ENCODE assay signal across 8 cellular contexts in the genomic region with DNA sequence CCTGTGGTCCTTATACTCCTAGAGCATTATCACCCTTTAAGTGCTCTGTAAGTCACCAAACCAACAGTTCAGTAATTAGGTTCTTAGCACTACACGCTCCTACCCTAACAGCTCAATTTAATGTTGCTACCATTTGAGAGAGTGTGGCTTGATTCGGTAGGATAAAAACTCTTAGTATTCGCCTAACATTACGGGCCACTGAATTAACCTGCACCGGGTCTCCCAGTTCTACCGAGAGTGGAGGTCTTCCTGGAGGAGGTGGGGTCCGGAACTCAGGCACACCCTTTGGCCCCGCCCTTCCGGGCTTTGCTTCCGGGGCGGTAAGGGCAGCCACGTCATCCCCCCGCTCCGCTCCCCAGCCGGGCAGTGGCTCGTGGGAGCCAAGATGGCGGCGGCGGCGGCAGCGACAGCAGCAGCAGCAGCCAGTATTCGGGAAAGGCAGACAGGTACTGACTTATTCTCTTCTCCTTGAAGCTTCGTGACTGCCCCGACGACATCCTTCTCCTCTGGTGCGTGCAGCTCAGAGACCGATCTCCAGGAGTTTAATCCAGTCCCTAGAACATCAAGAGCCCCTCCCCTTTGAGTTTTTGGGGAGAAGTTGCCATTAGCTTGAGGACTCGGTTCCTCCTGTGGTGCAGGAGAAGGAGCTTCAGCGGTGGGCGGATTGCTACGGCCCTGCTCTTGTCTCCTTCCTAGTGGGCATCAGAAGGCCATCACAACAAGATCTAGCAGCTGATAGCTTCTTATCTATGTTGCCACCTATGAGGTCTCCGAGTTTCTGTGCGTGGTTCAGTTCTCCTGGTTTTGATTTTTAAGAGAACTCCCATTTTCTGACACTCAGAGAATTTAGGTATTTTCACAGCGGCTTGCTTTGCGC. TPM values are rescaled to one million over a fixed set of nuclear protein-coding genes. Genes with fewer than 3 reads are reported as not detected.
DNase-seq lines count a peak whose midpoint lies in the region; ATAC-seq, FAIRE-seq and TF ChIP-seq lines count a peak whose summit lies in the region.

A gene with protein sequence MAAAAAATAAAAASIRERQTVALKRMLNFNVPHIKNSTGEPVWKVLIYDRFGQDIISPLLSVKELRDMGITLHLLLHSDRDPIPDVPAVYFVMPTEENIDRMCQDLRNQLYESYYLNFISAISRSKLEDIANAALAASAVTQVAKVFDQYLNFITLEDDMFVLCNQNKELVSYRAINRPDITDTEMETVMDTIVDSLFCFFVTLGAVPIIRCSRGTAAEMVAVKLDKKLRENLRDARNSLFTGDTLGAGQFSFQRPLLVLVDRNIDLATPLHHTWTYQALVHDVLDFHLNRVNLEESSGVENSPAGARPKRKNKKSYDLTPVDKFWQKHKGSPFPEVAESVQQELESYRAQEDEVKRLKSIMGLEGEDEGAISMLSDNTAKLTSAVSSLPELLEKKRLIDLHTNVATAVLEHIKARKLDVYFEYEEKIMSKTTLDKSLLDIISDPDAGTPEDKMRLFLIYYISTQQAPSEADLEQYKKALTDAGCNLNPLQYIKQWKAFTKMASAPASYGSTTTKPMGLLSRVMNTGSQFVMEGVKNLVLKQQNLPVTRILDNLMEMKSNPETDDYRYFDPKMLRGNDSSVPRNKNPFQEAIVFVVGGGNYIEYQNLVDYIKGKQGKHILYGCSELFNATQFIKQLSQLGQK (plus strand): TSS at position 366 of the 877 bp plus-strand sequence. CDS start 20 bp downstream, at position 386.

- peak; percentile 99 for TF ChIP-seq POLR2A in HepG2 (IDR thresholded peaks at IDR 0.05; ENCODE audit: insufficient read depth in 1 of 2, low read depth in 2 of 2, low read length in 2 of 2)

- WGBS in HepG2 (ENCODE audit: low lambda C conversion rate) = 2% methylated on average over 35 of the region's 35 CpGs

- peak; percentile 85 for TF ChIP-seq RAD21 in HepG2 (CRISPR knock-in tag; IDR thresholded peaks at IDR 0.05)

- ATAC-seq in GM19372 (IDR thresholded peaks at IDR 0.05; ENCODE audit: low read depth, unreplicated experiment) (peak; percentile 93), HG03558 (IDR thresholded peaks at IDR 0.05; ENCODE audit: extremely low read depth, unreplicated experiment) (peak; percentile 78), HepG2 (peak; percentile 98)

- peaks cover 43% of the 10 kb centered on the region for H3K4me1 ChIP-seq in HepG2 (ENCODE audit: insufficient read depth, low read length)

- peak; percentile 13; the same call in 1 of the 2 replicates for TF ChIP-seq CTCF in HepG2 (CRISPR knock-in tag; IDR thresholded peaks at IDR 0.05)

- POLR2A ChIA-PET in HepG2 (lab: Yijun Ruan, JAX) = interaction anchor here (0.7 to 2.4 kb wide), 18 partner anchors 10 to 835 kb away, joined by 3 to 17 read pairs (median 4); a partner anchor contains a TSS

- H3K4me2 ChIP-seq in HepG2 (ENCODE audit: low read depth, low read length) = peak within 1 kb of the TSS; percentile 92

- peak within 1 kb of the TSS; percentile 97 for H3K9ac ChIP-seq in HepG2 (ENCODE audit: insufficient read depth, low read depth, low read length)

- DNase-seq in C1 segment of cervical spinal cord (lab: John Stamatoyannopoulos, UW) = peak; percentile 23 to 93 (median 88)
- peak; percentile 94 for DNase-seq in NCI-H774 (lab: John Stamatoyannopoulos, UW)
- DNase-seq in activated CD4-positive, alpha-beta T cell treated with anti-CD3 and anti-CD28 coated beads, Interleukin-2, amount 50 U/mL, for 48 hours = peak; percentile 93 to 94
- peak; percentile 69 to 89 for DNase-seq in dermis microvascular lymphatic vessel endothelial cell (ENCODE audit: low read depth in 2 of 2)
- peak; percentile 97 for DNase-seq in HepG2 (ENCODE audit: low spot score)
- peak; percentile 93 for DNase-seq in stimulated activated CD4-positive, alpha-beta T cell treated with anti-CD3 and anti-CD28 coated beads, Interleukin-4, amount 100 ng/mL, for 24 hours

- CTCF ChIA-PET in HepG2 (lab: Yijun Ruan, JAX; ENCODE audit: low intra/inter-chr PET ratio, low total read pairs) = no interaction called here

- intact Hi-C loops in HepG2 (cut with micrococcal nuclease; ENCODE audit: unreplicated experiment) = loop anchor here (1.0 to 5.0 kb wide), 3 partner anchors 63 to 1580 kb away; a partner anchor contains a TSS

- H3K27me3 ChIP-seq in HepG2 (ENCODE audit: control insufficient read depth in 1 of 2, insufficient read depth in 2 of 2, low read length in 2 of 2) = peaks cover 0 to 4% of the 10 kb centered on the region in 2 experiments; a peak in 2 of 5 replicates

- no peaks in the 10 kb centered on the region for H3K9me3 ChIP-seq in HepG2 (ENCODE audit: low read length)

- peak within 1 kb of the TSS; percentile 92 to 96 (median 94) for H3K4me3 ChIP-seq in HepG2 (replicated peaks in 1 of 3; ENCODE audit: insufficient read depth in 1 of 3, low read depth in 2 of 3, low read length in 3 of 3)

- peaks cover 0 to 7% of the 10 kb centered on the region in 2 experiments; a peak in 2 of 5 replicates for H3K36me3 ChIP-seq in HepG2 (replicated peaks in 1 of 2; ENCODE audit: control insufficient read depth in 1 of 2, insufficient read depth in 2 of 2, low read length in 2 of 2)

- peak within 1 kb of the TSS; percentile 87 for H3K27ac ChIP-seq in HepG2 (ENCODE audit: extremely low read length, insufficient read depth, low read length)

- FAIRE-seq in HepG2 (lab: Jason Lieb, UNC) = peak; percentile 58

- H4K20me1 ChIP-seq in HepG2 (ENCODE audit: insufficient read depth, low read length) = peaks cover 30% of the 10 kb centered on the region

- peaks cover 54% of the 10 kb centered on the region for H3K79me2 ChIP-seq in HepG2 (ENCODE audit: insufficient read depth, low read length)

- BruUV-seq in HepG2 (replicated peaks; lab: Mats Ljungman, UMichigan) = no TSS peak

- in situ Hi-C loops in HepG2 (cut with HindIII; ENCODE audit: extremely low pct_ligation_motif_present, low pct_unique_long_range_greater_than_20kb) = no loop called here

- TF ChIP-seq EP300 in HepG2 (IDR thresholded peaks at IDR 0.05; ENCODE audit: low read depth in 2 of 2, low read length in 2 of 2) (peak; percentile 45 to 79), HepG2 (CRISPR knock-in tag; IDR thresholded peaks at IDR 0.05; ENCODE audit: borderline replicate concordance) (peak; percentile 76)

- peak within 1 kb of the TSS; percentile 85 for H2AFZ ChIP-seq in HepG2 (ENCODE audit: low read length)

TF ChIP-seq in HepG2, 621 proteins besides CTCF, POLR2A, EP300 and RAD21 (continues in another document):
- peak; percentile 100 for TF ChIP-seq DMAP1 (CRISPR knock-in tag; IDR thresholded peaks at IDR 0.05)
- TF ChIP-seq KDM2A (CRISPR knock-in tag; IDR thresholded peaks at IDR 0.05; ENCODE audit: borderline replicate concordance, low read depth) = peak; percentile 100
- peak; percentile 93 for TF ChIP-seq ZSCAN12 (CRISPR knock-in tag; IDR thresholded peaks at IDR 0.05)
- no peak for TF ChIP-seq MZF1 (CRISPR knock-in tag; IDR thresholded peaks at IDR 0.05; ENCODE audit: borderline replicate concordance)
- TF ChIP-seq, protein P1, sequence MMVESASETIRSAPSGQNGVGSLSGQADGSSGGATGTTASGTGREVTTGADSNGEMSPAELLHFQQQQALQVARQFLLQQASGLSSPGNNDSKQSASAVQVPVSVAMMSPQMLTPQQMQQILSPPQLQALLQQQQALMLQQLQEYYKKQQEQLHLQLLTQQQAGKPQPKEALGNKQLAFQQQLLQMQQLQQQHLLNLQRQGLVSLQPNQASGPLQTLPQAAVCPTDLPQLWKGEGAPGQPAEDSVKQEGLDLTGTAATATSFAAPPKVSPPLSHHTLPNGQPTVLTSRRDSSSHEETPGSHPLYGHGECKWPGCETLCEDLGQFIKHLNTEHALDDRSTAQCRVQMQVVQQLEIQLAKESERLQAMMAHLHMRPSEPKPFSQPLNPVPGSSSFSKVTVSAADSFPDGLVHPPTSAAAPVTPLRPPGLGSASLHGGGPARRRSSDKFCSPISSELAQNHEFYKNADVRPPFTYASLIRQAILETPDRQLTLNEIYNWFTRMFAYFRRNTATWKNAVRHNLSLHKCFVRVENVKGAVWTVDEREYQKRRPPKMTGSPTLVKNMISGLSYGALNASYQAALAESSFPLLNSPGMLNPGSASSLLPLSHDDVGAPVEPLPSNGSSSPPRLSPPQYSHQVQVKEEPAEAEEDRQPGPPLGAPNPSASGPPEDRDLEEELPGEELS (CRISPR knock-in tag; IDR thresholded peaks at IDR 0.05) = peak; percentile 86
- TF ChIP-seq STAT5B (CRISPR knock-in tag; IDR thresholded peaks at IDR 0.05) = peak; percentile 89; the same call in 1 of the 2 replicates
- TF ChIP-seq, protein P2, sequence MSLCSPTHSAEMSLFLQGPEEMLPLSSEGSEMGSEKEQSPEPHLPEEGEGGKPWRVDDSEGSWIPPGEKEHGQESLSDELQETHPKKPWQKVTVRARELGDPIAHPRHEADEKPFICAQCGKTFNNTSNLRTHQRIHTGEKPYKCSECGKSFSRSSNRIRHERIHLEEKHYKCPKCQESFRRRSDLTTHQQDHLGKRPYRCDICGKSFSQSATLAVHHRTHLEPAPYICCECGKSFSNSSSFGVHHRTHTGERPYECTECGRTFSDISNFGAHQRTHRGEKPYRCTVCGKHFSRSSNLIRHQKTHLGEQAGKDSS (CRISPR knock-in tag; IDR thresholded peaks at IDR 0.05; ENCODE audit: borderline replicate concordance, low read depth) = peak; percentile 98

RNA-seq across cellular contexts. Expression of the gene that starts here (rescaled TPM):
- total RNA-seq in dermis microvascular lymphatic vessel endothelial cell (42.2 TPM in 2 replicates), HepG2 (2016; rRNA removed; fragmentation: Illumina TruSeq; extraction: Trizol) (256 and 318 TPM in 2 replicates)
- 183 and 191 TPM in 2 replicates for total RNA-seq in HepG2 (2016; cell fraction: cytosol; rRNA removed; fragmentation: Illumina TruSeq; extraction: Trizol; ENCODE audit: low read depth)
- 264 and 346 TPM in 2 replicates for total RNA-seq in HepG2 (2016; cell fraction: insoluble cytoplasmic fraction; rRNA removed; fragmentation: Illumina TruSeq; extraction: Trizol)
- 220 and 248 TPM in 2 replicates for total RNA-seq in HepG2 (2016; cell fraction: membrane; rRNA removed; fragmentation: Illumina TruSeq; extraction: Trizol)
- total RNA-seq in HepG2 (2016; cell fraction: nucleus; rRNA removed; fragmentation: Illumina TruSeq; extraction: Trizol) = 294 and 317 TPM in 2 replicates
- polyA plus RNA-seq in HepG2 (2011; rRNA removed) = 178 and 235 TPM in 2 replicates
- polyA plus RNA-seq in HepG2 (2011; cell fraction: cytosol; rRNA removed) = 51.8 and 79.2 TPM in 2 replicates
- 111 and 127 TPM in 2 replicates for polyA plus RNA-seq in HepG2 (2011; cell fraction: nucleus; rRNA removed)
- polyA plus RNA-seq in HepG2 (2012) = 114 and 153 TPM in 2 replicates
- polyA plus RNA-seq in HepG2 (2016; cell fraction: cytosol; fragmentation: Illumina TruSeq; extraction: Trizol; ENCODE audit: low read depth) = 135 and 148 TPM in 2 replicates
- polyA plus RNA-seq in HepG2 (2016; cell fraction: insoluble cytoplasmic fraction; fragmentation: Illumina TruSeq; extraction: Trizol; ENCODE audit: low read depth) = 293 and 325 TPM in 2 replicates
- 190 and 203 TPM in 2 replicates for polyA plus RNA-seq in HepG2 (2016; cell fraction: membrane; fragmentation: Illumina TruSeq; extraction: Trizol; ENCODE audit: low read depth)
- 291 and 292 TPM in 2 replicates for polyA plus RNA-seq in HepG2 (2016; cell fraction: nucleus; fragmentation: Illumina TruSeq; extraction: Trizol; ENCODE audit: insufficient read depth, low read depth)
- 24.4 and 68.1 TPM in 2 replicates for polyA minus RNA-seq in HepG2 (2011; rRNA and poly(A)+ RNA removed; ENCODE audit: low replicate concordance)
- polyA minus RNA-seq in HepG2 (2011; cell fraction: cytosol; rRNA and poly(A)+ RNA removed) = 92.9 and 94.7 TPM in 2 replicates
- polyA minus RNA-seq in HepG2 (2011; cell fraction: nucleus; rRNA and poly(A)+ RNA removed) = 849 and 949 TPM in 2 replicates

Comparison
In these comparisons a context has a peak if more than half of its experiments do, and no peak if none do; other contexts are left out.
1. Peak in every context shown above with its lines: DNase-seq, ATAC-seq, H3K4me3 ChIP-seq and H3K27ac ChIP-seq.